In the genomic region with DNA sequence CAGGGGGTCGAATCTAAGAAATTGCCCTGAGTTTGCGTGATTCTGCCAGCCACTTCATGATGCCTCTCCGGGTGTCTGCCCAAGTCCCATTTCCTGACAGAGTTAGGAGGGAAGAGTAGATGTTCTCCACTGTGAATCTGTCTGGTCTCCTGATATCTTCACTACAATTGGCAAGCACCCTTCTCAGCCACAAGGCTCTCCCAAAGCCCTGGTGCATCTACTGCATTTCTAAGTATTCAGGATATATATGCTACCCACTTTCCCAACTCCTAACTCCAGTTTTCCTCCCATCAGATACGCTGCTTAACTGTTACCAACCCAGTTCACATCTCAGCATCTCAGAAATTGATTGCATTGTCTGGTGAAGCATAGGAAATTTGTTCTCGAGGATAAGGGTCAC, we compare ENCODE assay signal across 1 cellular context.
TF ChIP-seq lines count a peak whose summit lies in the region.

No MANE protein-coding gene starts in this region.

TF ChIP-seq in H1, 55 proteins besides CTCF, POLR2A, EP300 and RAD21:
- TF ChIP-seq TAF1 (IDR thresholded peaks at IDR 0.05; ENCODE audit: low read depth, low read length) (no peak), CBX5 (IDR thresholded peaks at IDR 0.05; ENCODE audit: low read depth, low read length) (no peak), NANOG (IDR thresholded peaks at IDR 0.05; ENCODE audit: insufficient read depth, low read depth, low read length, poor library complexity, severe bottlenecking) (no peak), KDM4A (IDR thresholded peaks at IDR 0.05; ENCODE audit: low read depth, low read length, severe bottlenecking) (no peak), POU5F1 (IDR thresholded peaks at IDR 0.05; ENCODE audit: low read depth, low read length) (no peak), MAFK (IDR thresholded peaks at IDR 0.05; ENCODE audit: low read depth, low read length) (no peak), RFX5 (IDR thresholded peaks at IDR 0.05; ENCODE audit: borderline replicate concordance, low read depth, low read length) (no peak), ZNF274 (IDR thresholded peaks at IDR 0.05; ENCODE audit: borderline replicate concordance, extremely low read depth, low read length) (no peak), SRF (IDR thresholded peaks at IDR 0.05; ENCODE audit: low read depth, low read length) (no peak), TEAD4 (IDR thresholded peaks at IDR 0.05; ENCODE audit: low read depth, low read length) (no peak), SIX5 (IDR thresholded peaks at IDR 0.05; ENCODE audit: low read depth, low read length) (no peak), JUND (IDR thresholded peaks at IDR 0.05; ENCODE audit: low read length) (no peak)
- TF ChIP-seq, protein P1, sequence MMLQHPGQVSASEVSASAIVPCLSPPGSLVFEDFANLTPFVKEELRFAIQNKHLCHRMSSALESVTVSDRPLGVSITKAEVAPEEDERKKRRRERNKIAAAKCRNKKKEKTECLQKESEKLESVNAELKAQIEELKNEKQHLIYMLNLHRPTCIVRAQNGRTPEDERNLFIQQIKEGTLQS (IDR thresholded peaks at IDR 0.05; ENCODE audit: insufficient read depth, low read depth, low read length): no peak
